8 cellular contexts compared by ENCODE assay signal in genomic region chr1:149962039-149962647, GRCh38. TPM values are rescaled to one million over a fixed set of nuclear protein-coding genes. Genes with fewer than 3 reads are reported as not detected.
DNase-seq lines count a peak whose midpoint lies in the region; ATAC-seq, FAIRE-seq and TF ChIP-seq lines count a peak whose summit lies in the region.

No MANE protein-coding gene starts in this region.

- peaks cover 7 to 26% of the 10 kb centered on the region in 2 donors for H3K4me1 ChIP-seq in left lung

- DNase-seq in AG20443 (ENCODE audit: low spot score), result peak; percentile 75
- peak; percentile 44 for DNase-seq in GM19239 (ENCODE audit: insufficient read length, low spot score)
- DNase-seq in NCI-H2107 (lab: John Stamatoyannopoulos, UW), result peak; percentile 24
- peak in 1 of 2 donors; percentile 40 for DNase-seq in left lung
- DNase-seq in stimulated activated naive CD4-positive, alpha-beta T cell (lab: John Stamatoyannopoulos, UW), result peak in 5 of 6 experiments; percentile 3 to 67 (median 33)

- no peaks in the 10 kb centered on the region for H3K27me3 ChIP-seq in left lung

- H3K27ac ChIP-seq in cingulate gyrus (ENCODE audit: low read depth, low read length), result peak overlapping the region; percentile 80
- peak overlapping the region; percentile 2 to 16 for H3K27ac ChIP-seq in left lung

- FAIRE-seq in GM19239 (lab: Jason Lieb, UNC) (peak; percentile 39), TTC549 (lab: Jason Lieb, UNC) (peak; percentile 95)

- peaks cover 0 to 52% of the 10 kb centered on the region in 2 donors for H3K36me3 ChIP-seq in left lung

- no peaks in the 10 kb centered on the region for H3K9me3 ChIP-seq in left lung

- H3K4me3 ChIP-seq in left lung, result no peak overlapping the region

- ATAC-seq in left lung (peak; percentile 97), HG03571 (IDR thresholded peaks at IDR 0.05; ENCODE audit: unreplicated experiment) (no peak)

- intact Hi-C loops in left lung (cut with DNase I), result loop anchor here in 1 of 2 donors (5.0 to 10.0 kb wide), 3 partner anchors 85 to 225 kb away; no protein-coding TSS in a partner anchor

- peak; percentile 72 to 82 for TF ChIP-seq CTCF in left lung (IDR thresholded peaks at IDR 0.05)

RNA-seq across cellular contexts. Expression of gene MTMR11, which starts 25.5 kb away (rescaled TPM):
- 10 to 100 TPM; 12.7 to 18.0 TPM for total RNA-seq in left lung

RNA-seq across cellular contexts. Expression of gene SF3B4, which starts 34.5 kb away (rescaled TPM):
- 10 to 100 TPM; 39.4 to 54.0 TPM for total RNA-seq in left lung

RNA-seq across cellular contexts. Expression of gene SV2A, which starts 44.5 kb away (rescaled TPM):
- 1 to 10 TPM; 3.3 to 3.4 TPM for total RNA-seq in left lung

RNA-seq across cellular contexts. Expression of gene OTUD7B, which starts 48.4 kb away (rescaled TPM):
- total RNA-seq in left lung, result 10 to 100 TPM; 20.9 to 31.7 TPM
